In the genomic region with DNA sequence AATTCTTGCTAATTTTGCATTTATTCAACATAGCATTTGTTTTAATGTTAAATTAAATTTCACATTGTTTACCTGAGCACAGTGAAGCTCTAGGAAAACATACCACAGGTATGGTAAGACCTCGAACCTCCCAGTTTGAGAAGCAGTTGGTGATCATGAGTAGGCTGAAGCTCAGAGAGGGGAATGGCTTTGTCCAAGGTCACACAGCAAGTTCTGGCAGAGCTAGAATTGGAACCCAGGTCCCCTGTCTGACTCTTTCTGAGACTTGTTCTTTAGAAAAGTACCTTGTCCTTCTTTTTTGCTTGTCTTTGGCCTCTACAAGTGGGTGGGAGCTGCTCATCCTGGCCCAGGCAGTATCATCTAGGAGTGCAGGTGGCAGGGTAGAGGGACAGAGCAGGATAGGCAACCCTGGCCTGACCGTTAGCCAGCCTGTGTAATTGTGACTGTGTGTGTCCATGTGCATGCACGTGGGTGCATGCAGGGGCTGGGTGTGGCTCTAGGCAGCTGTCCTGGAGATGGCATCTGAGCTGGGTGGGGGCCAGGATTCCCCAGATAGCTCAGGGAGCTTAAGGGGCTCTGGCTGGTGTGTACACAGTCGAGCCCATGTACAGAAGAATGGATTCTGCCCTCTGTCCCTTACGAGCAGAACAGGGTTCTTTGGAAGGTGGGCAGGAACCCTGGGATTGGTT, we compare ENCODE assay signal across 27 cellular contexts. TPM values are rescaled to one million over a fixed set of nuclear protein-coding genes. Genes with fewer than 3 reads are reported as not detected.
A peak's percentile ranks its signal among the peaks of the same experiment; 100 is the strongest.
DNase-seq lines count a peak whose midpoint lies in the region; ATAC-seq, FAIRE-seq and TF ChIP-seq lines count a peak whose summit lies in the region.
"Had no signal": no experiment of that assay in that cellular context is flagged by ENCODE, and none has a peak within 500 bp of the region (broad histone marks: within the 10 kb centered on the region; RNA-seq: fewer than 3 reads in every experiment).

No MANE protein-coding gene starts in this region.

- TF ChIP-seq CTCF in SK-N-SH (IDR thresholded peaks at IDR 0.05) (no peak), brain (conservative IDR thresholded peaks at IDR 0.05) (no peak), keratinocyte (optimal IDR thresholded peaks at IDR 0.05 in 1 of 3, IDR thresholded peaks at IDR 0.05 in 1 of 3, conservative IDR thresholded peaks at IDR 0.05 in 1 of 3; ENCODE audit: extremely low read depth in 1 of 3, insufficient read depth in 2 of 3, low read length in 3 of 3) (no peak)

- H3K9me3 ChIP-seq in SK-N-SH (no peaks in the 10 kb centered on the region), keratinocyte (ENCODE audit: control insufficient read depth, low read depth, low read length) (no peaks in the 10 kb centered on the region)
- H3K9me3 ChIP-seq: esophagus muscularis mucosa, pancreas had no signal

- H3K36me3 ChIP-seq in SK-N-SH (replicated peaks in 1 of 2; ENCODE audit: control insufficient read depth in 1 of 2, insufficient read depth in 2 of 2, low read length in 1 of 2), result peaks cover 66 to 80% of the 10 kb centered on the region in 2 experiments
- H3K36me3 ChIP-seq in keratinocyte (ENCODE audit: control insufficient read depth in 2 of 2, extremely low read depth in 1 of 2, insufficient read depth in 2 of 2, low read length in 2 of 2), result peaks cover 21 to 45% of the 10 kb centered on the region in 2 experiments

- peaks cover 6% of the 10 kb centered on the region for H3F3A ChIP-seq in SK-N-SH (replicated peaks; ENCODE audit: insufficient read depth)

- H3K36me3 Mint-ChIP-seq in brain, result peaks cover 49% of the 10 kb centered on the region
- H3K36me3 Mint-ChIP-seq: CD8-positive, alpha-beta T cell; IgD-negative memory B cell; natural killer cell; stimulated activated effector memory CD8-positive, alpha-beta T cell treated with anti-CD3 and anti-CD28 coated beads, Interleukin-12 subunit alpha, Interleukin-12 subunit beta, amount 100 ng/mL, for 72 hours had no signal

- H2AFZ ChIP-seq in SK-N-SH (ENCODE audit: low read depth), result no peak overlapping the region
- no peak overlapping the region for H2AFZ ChIP-seq in keratinocyte (ENCODE audit: control insufficient read depth, low read length)
- H2AFZ ChIP-seq: GM23338 had no signal

- 0 out of 2 replicates have a peak overlapping the region, but pooled peaks have one; percentile 7 for H3K9ac ChIP-seq in SK-N-SH
- no peak overlapping the region for H3K9ac ChIP-seq in keratinocyte (ENCODE audit: control insufficient read depth, extremely low read depth, insufficient read depth, low read length)

- dilution Hi-C loops in keratinocyte (cut with MboI; ENCODE audit: extremely low pct_ligation_motif_present, low sequenced_read_pairs), result no loop called here

- peak; percentile 48 for FAIRE-seq in keratinocyte (lab: Jason Lieb, UNC)
- FAIRE-seq: frontal cortex, pancreas had no signal

- TF ChIP-seq EP300 in SK-N-SH (IDR thresholded peaks at IDR 0.05; ENCODE audit: borderline replicate concordance in 1 of 2, low read depth in 1 of 2, low read length in 1 of 2), result no peak

- peaks cover 5% of the 10 kb centered on the region for H3K27me3 Mint-ChIP-seq in brain
- H3K27me3 Mint-ChIP-seq: activated CD8-positive, alpha-beta T cell treated with anti-CD3 and anti-CD28 coated beads for 36 hours had no signal

- H3K4me3 Mint-ChIP-seq in brain, result peak overlapping the region in 2 of 5 experiments; percentile 30 to 52
- H3K4me3 Mint-ChIP-seq: activated CD8-positive, alpha-beta T cell treated with anti-CD3 and anti-CD28 coated beads for 36 hours; activated naive CD4-positive, alpha-beta T cell treated with anti-CD3 and anti-CD28 coated beads for 36 hours; CD8-positive, alpha-beta T cell; GM23338; IgD-negative memory B cell; natural killer cell; stimulated activated effector memory CD8-positive, alpha-beta T cell treated with anti-CD3 and anti-CD28 coated beads, Interleukin-12 subunit alpha, Interleukin-12 subunit beta, amount 100 ng/mL, for 72 hours had no signal

- CTCF ChIA-PET in SK-N-SH (lab: Yijun Ruan, JAX), result interaction anchor here (0.9 to 1.6 kb wide), 5 partner anchors 7 to 61 kb away, joined by 3 to 8 read pairs (median 4); partner anchors contain the start of gene PHLDB1

- DNase-seq in SK-N-SH (no peak), keratinocyte (ENCODE audit: low read depth, low spot score) (no peak), substantia nigra (lab: John Stamatoyannopoulos, UW) (no peak), AG08396 (ENCODE audit: low spot score) (no peak)
- DNase-seq in activated effector memory CD4-positive, alpha-beta T cell treated with Interleukin-2 at 50 U/mL for 16 hours, result no peak
- DNase-seq: activated CD8-positive, alpha-beta T cell treated with anti-CD3 and anti-CD28 coated beads for 36 hours; activated naive CD4-positive, alpha-beta T cell treated with anti-CD3 and anti-CD28 coated beads for 36 hours; activated T-cell treated with anti-CD3 and anti-CD28 coated beads for 4 hours; AML-193; CD8-positive, alpha-beta T cell; effector CD8-positive, alpha-beta T cell; natural killer cell; NCI-H146; NCI-H2171; NCI-H69; stimulated activated CD4-positive, alpha-beta T cell treated with anti-CD3 and anti-CD28 coated beads, Interleukin-1b, Interleukin-23, amount 100 ng/mL, for 48 hours had no signal

- ATAC-seq in SK-N-SH treated with all-trans-retinoic acid at 6 μM for 48 hours (no peak), GM19463 (IDR thresholded peaks at IDR 0.05; ENCODE audit: unreplicated experiment) (no peak)
- ATAC-seq: activated CD8-positive, alpha-beta T cell treated with anti-CD3 and anti-CD28 coated beads for 36 hours; CD8-positive, alpha-beta T cell; GM23338; natural killer cell; stimulated activated effector memory CD8-positive, alpha-beta T cell treated with anti-CD3 and anti-CD28 coated beads, Interleukin-12 subunit alpha, Interleukin-12 subunit beta, amount 100 ng/mL, for 72 hours had no signal

- H3K27ac ChIP-seq in SK-N-SH (ENCODE audit: low read depth in 2 of 2, low read length in 1 of 2) (no peak overlapping the region), keratinocyte (ENCODE audit: control insufficient read depth, insufficient read depth, low read length) (no peak overlapping the region), substantia nigra (ENCODE audit: low read depth, low read length, poor library complexity, severe bottlenecking) (peak overlapping the region; percentile 88)
- H3K27ac ChIP-seq: 22Rv1, HL-60, pancreas had no signal

- no peak overlapping the region for H3K4me2 ChIP-seq in SK-N-SH
- peak overlapping the region; percentile 42 for H3K4me2 ChIP-seq in keratinocyte (ENCODE audit: control insufficient read depth, extremely low read depth, insufficient read depth, low read depth, low read length)
- H3K4me2 ChIP-seq: GM23338 had no signal

- H3K4me3 ChIP-seq in SK-N-SH (ENCODE audit: low read depth in 2 of 2, low read length in 1 of 2), result no peak overlapping the region
- H3K4me3 ChIP-seq in keratinocyte (ENCODE audit: control insufficient read depth in 2 of 3, extremely low read depth in 1 of 3, insufficient read depth in 2 of 3, low read depth in 1 of 3, low read length in 3 of 3), result no peak overlapping the region
- H3K4me3 ChIP-seq: esophagus muscularis mucosa, GM23338, pancreas had no signal

- H4K20me1 ChIP-seq in SK-N-SH (ENCODE audit: insufficient read depth), result peaks cover 82% of the 10 kb centered on the region
- no peaks in the 10 kb centered on the region for H4K20me1 ChIP-seq in keratinocyte (ENCODE audit: control insufficient read depth, extremely low read depth, insufficient read depth, low read length)

- 78% methylated on average over 4 of the region's 5 CpGs for WGBS in SK-N-SH (ENCODE audit: low lambda C conversion rate)

- POLR2A ChIA-PET in SK-N-SH (lab: Yijun Ruan, JAX), result no interaction called here

- no peaks in the 10 kb centered on the region for H3K9me2 ChIP-seq in SK-N-SH

- H3K79me2 ChIP-seq in SK-N-SH (ENCODE audit: insufficient read depth) (peaks cover 94% of the 10 kb centered on the region), keratinocyte (ENCODE audit: control insufficient read depth, insufficient read depth, low read length) (no peaks in the 10 kb centered on the region)

- peaks cover 44% of the 10 kb centered on the region for H3K4me1 Mint-ChIP-seq in brain
- H3K4me1 Mint-ChIP-seq: IgD-negative memory B cell, natural killer cell had no signal

- H3K27me3 ChIP-seq in SK-N-SH (ENCODE audit: insufficient read depth) (no peaks in the 10 kb centered on the region), keratinocyte (ENCODE audit: control insufficient read depth, extremely low read depth, insufficient read depth, low read length) (no peaks in the 10 kb centered on the region)
- H3K27me3 ChIP-seq: esophagus muscularis mucosa, pancreas had no signal

- H3K9me3 Mint-ChIP-seq in brain, result no peaks in the 10 kb centered on the region
- H3K9me3 Mint-ChIP-seq: activated CD8-positive, alpha-beta T cell treated with anti-CD3 and anti-CD28 coated beads for 36 hours; activated naive CD4-positive, alpha-beta T cell treated with anti-CD3 and anti-CD28 coated beads for 36 hours; CD8-positive, alpha-beta T cell; GM23338; IgD-negative memory B cell; natural killer cell; stimulated activated effector memory CD8-positive, alpha-beta T cell treated with anti-CD3 and anti-CD28 coated beads, Interleukin-12 subunit alpha, Interleukin-12 subunit beta, amount 100 ng/mL, for 72 hours had no signal

- peak overlapping the region in 4 of 5 experiments; percentile 11 to 84 (median 32) for H3K27ac Mint-ChIP-seq in brain
- H3K27ac Mint-ChIP-seq: activated CD8-positive, alpha-beta T cell treated with anti-CD3 and anti-CD28 coated beads for 36 hours; activated naive CD4-positive, alpha-beta T cell treated with anti-CD3 and anti-CD28 coated beads for 36 hours; CD8-positive, alpha-beta T cell; GM23338; IgD-negative memory B cell; natural killer cell; stimulated activated effector memory CD8-positive, alpha-beta T cell treated with anti-CD3 and anti-CD28 coated beads, Interleukin-12 subunit alpha, Interleukin-12 subunit beta, amount 100 ng/mL, for 72 hours had no signal

- H3K4me1 ChIP-seq in SK-N-SH (ENCODE audit: control insufficient read depth in 1 of 2, insufficient read depth in 2 of 2, low read depth in 1 of 2, low read length in 1 of 2) (peaks cover 9 to 20% of the 10 kb centered on the region in 2 experiments; a peak in 3 of 4 replicates), keratinocyte (ENCODE audit: control insufficient read depth, extremely low read depth, insufficient read depth, low read length) (peaks cover 47% of the 10 kb centered on the region)

- no peaks in the 10 kb centered on the region for H3K9me1 ChIP-seq in keratinocyte (ENCODE audit: control insufficient read depth, extremely low read depth, insufficient read depth, low read length)

- no peak for TF ChIP-seq RAD21 in SK-N-SH (IDR thresholded peaks at IDR 0.05; ENCODE audit: low read length)

RNA-seq across cellular contexts. Expression of gene PHLDB1, which starts 21.6 kb away (rescaled TPM):
- polyA plus RNA-seq in SK-N-SH (2012; rRNA removed) (89.4 and 104 TPM in 2 replicates), brain (ENCODE audit: insufficient read depth, low read depth, low replicate concordance) (85.1 TPM), keratinocyte (35.0 to 46.8 TPM (median 38.4 TPM) in 3 replicates)
- 37.8 and 52.6 TPM in 2 replicates for polyA plus RNA-seq in SK-N-SH (2012; cell fraction: cytosol; rRNA removed)
- polyA plus RNA-seq in SK-N-SH (2012; cell fraction: nucleus; rRNA removed), result 270 and 294 TPM in 2 replicates
- 7.3 TPM for polyA plus RNA-seq in keratinocyte (2011; ENCODE audit: low read depth)
- 22.1 and 33.7 TPM in 2 replicates for polyA plus RNA-seq in keratinocyte (2011; cell fraction: cytosol; rRNA removed)
- polyA plus RNA-seq in keratinocyte (2011; cell fraction: nucleus; rRNA removed), result 84.3 and 109 TPM in 2 replicates
- 9.4 and 52.0 TPM in 2 replicates for polyA plus RNA-seq in keratinocyte (2012; ENCODE audit: low replicate concordance)
- 61.9 to 100.0 TPM (median 61.9 TPM) in 3 replicates for polyA minus RNA-seq in keratinocyte
- 73.3 TPM for polyA minus RNA-seq in keratinocyte (2011; cell fraction: cytosol; rRNA and poly(A)+ RNA removed)
- polyA minus RNA-seq in keratinocyte (2011; cell fraction: nucleus; rRNA and poly(A)+ RNA removed), result 59.3 and 72.3 TPM in 2 replicates
- polyA plus RNA-seq: IgD-negative memory B cell had no signal

RNA-seq across cellular contexts. Expression of gene TREH, which starts 50.4 kb away (rescaled TPM):
- polyA plus RNA-seq in SK-N-SH (2012; rRNA removed) (not detected in 2 replicates), brain (ENCODE audit: insufficient read depth, low read depth, low replicate concordance) (not detected), keratinocyte (not detected in 3 replicates)
- not detected in 2 replicates for polyA plus RNA-seq in SK-N-SH (2012; cell fraction: cytosol; rRNA removed)
- polyA plus RNA-seq in SK-N-SH (2012; cell fraction: nucleus; rRNA removed), result not detected in 2 replicates
- polyA plus RNA-seq in keratinocyte (2011; ENCODE audit: low read depth), result not detected
- polyA plus RNA-seq in keratinocyte (2011; cell fraction: cytosol; rRNA removed), result not detected in 2 replicates
- not detected in 2 replicates for polyA plus RNA-seq in keratinocyte (2011; cell fraction: nucleus; rRNA removed)
- 0.03 and 0.08 TPM in 2 replicates for polyA plus RNA-seq in keratinocyte (2012; ENCODE audit: low replicate concordance)
- polyA minus RNA-seq in keratinocyte, result not detected in 3 replicates
- polyA minus RNA-seq in keratinocyte (2011; cell fraction: cytosol; rRNA and poly(A)+ RNA removed), result not detected
- not detected in 2 replicates for polyA minus RNA-seq in keratinocyte (2011; cell fraction: nucleus; rRNA and poly(A)+ RNA removed)
- polyA plus RNA-seq: IgD-negative memory B cell had no signal

RNA-seq across cellular contexts. Expression of gene ARCN1, which starts 56.8 kb away (rescaled TPM):
- polyA plus RNA-seq in SK-N-SH (2012; rRNA removed), result 128 and 162 TPM in 2 replicates
- 169 and 180 TPM in 2 replicates for polyA plus RNA-seq in SK-N-SH (2012; cell fraction: cytosol; rRNA removed)
- 42.1 and 91.4 TPM in 2 replicates for polyA plus RNA-seq in SK-N-SH (2012; cell fraction: nucleus; rRNA removed)
- polyA plus RNA-seq in brain (ENCODE audit: insufficient read depth, low read depth, low replicate concordance), result 113 TPM
- polyA plus RNA-seq in keratinocyte, result 121 to 216 TPM (median 150 TPM) in 3 replicates
- 77.9 TPM for polyA plus RNA-seq in keratinocyte (2011; ENCODE audit: low read depth)
- polyA plus RNA-seq in keratinocyte (2011; cell fraction: cytosol; rRNA removed), result 127 and 260 TPM in 2 replicates
- 159 and 176 TPM in 2 replicates for polyA plus RNA-seq in keratinocyte (2011; cell fraction: nucleus; rRNA removed)
- 65.9 and 120 TPM in 2 replicates for polyA plus RNA-seq in keratinocyte (2012; ENCODE audit: low replicate concordance)
- 63.8 to 140 TPM (median 118 TPM) in 3 replicates for polyA minus RNA-seq in keratinocyte
- 101 TPM for polyA minus RNA-seq in keratinocyte (2011; cell fraction: cytosol; rRNA and poly(A)+ RNA removed)
- polyA minus RNA-seq in keratinocyte (2011; cell fraction: nucleus; rRNA and poly(A)+ RNA removed), result 49.7 and 81.6 TPM in 2 replicates
